18 cellular contexts compared by ENCODE assay signal in the genomic region with DNA sequence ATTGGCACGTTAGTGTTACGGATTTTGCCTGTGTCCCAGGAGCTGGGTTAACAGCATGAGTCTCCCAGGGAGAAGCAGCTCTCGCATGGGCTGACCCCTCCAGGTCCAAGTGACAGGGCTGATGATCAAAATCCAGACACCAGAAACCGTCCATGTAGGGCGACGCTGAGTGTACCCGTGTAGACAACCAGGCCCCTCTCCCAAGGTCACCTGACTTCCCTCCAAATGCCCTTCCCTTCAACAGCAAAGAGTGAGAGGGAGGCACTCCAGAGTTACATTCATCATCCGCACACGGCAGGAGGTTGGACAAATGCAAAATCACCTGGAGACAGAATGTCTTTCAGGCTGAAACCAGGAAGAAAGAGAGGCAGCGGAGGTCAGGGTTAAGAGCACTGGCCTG.
"Had no signal": no experiment of that assay in that cellular context is flagged by ENCODE, and none has a peak within 500 bp of the region (broad histone marks: within the 10 kb centered on the region; RNA-seq: fewer than 3 reads in every experiment).

No MANE protein-coding gene starts in this region.

- H3K9me3 ChIP-seq: thoracic aorta had no signal

- H3K27ac ChIP-seq: foreskin keratinocyte had no signal

- DNase-seq: activated CD4-positive, alpha-beta memory T cell treated with anti-CD3 and anti-CD28 coated beads for 36 hours; activated CD4-positive, alpha-beta T cell treated with anti-CD3 and anti-CD28 coated beads for 48 hours; activated CD4-positive, CD25-positive, alpha-beta regulatory T cell; activated effector memory CD4-positive, alpha-beta T cell treated with Interleukin-2 at 50 U/mL for 16 hours; activated naive CD4-positive, alpha-beta T cell treated with anti-CD3 and anti-CD28 coated beads for 36 hours; activated naive CD8-positive, alpha-beta T cell treated with anti-CD3 and anti-CD28 coated beads, Interleukin-2, amount 10 ng/mL, durations not matched to agents 7 days and 5 days; activated T-cell treated with anti-CD3 and anti-CD28 coated beads, Interleukin-2, amount 50 U/mL, for 48 hours; amniotic stem cell; effector CD8-positive, alpha-beta T cell; erythroblast; foreskin keratinocyte; hippocampal formation; nephron progenitor cell; nucleus accumbens; stimulated activated CD4-positive, alpha-beta T cell treated with anti-CD3 and anti-CD28 coated beads, Interleukin-2, amount 100 ng/mL, for 48 hours; stimulated activated naive CD4-positive, alpha-beta T cell; T-helper 9 cell had no signal

- H3K36me3 ChIP-seq: thoracic aorta had no signal

- ATAC-seq: foreskin keratinocyte had no signal

- H3K27me3 ChIP-seq: foreskin keratinocyte had no signal

- H3K4me3 ChIP-seq: thoracic aorta had no signal
